ENCODE assay signal across 1 cellular context in genomic region chr1:6467744-6468688, GRCh38.
TF ChIP-seq lines count a peak whose summit lies in the region.

No MANE protein-coding gene starts in this region.

TF ChIP-seq in Ishikawa, 13 proteins besides CTCF, POLR2A, EP300 and RAD21:
- TF ChIP-seq FOXM1 (IDR thresholded peaks at IDR 0.05; ENCODE audit: borderline replicate concordance, low read depth) = no peak
- TF ChIP-seq TEAD4 (IDR thresholded peaks at IDR 0.05) = no peak
- TF ChIP-seq CEBPB (IDR thresholded peaks at IDR 0.05) = no peak
- no peak for TF ChIP-seq USF1 (IDR thresholded peaks at IDR 0.05)
- TF ChIP-seq REST (IDR thresholded peaks at IDR 0.05; ENCODE audit: low read depth) = no peak
- TF ChIP-seq YY1 (IDR thresholded peaks at IDR 0.05; ENCODE audit: low read depth) = 0 out of 2 replicates have a peak, but pooled peaks have one; percentile 20
- TF ChIP-seq EGR1 (IDR thresholded peaks at IDR 0.05) = no peak
- TF ChIP-seq ZBTB7A (IDR thresholded peaks at IDR 0.05; ENCODE audit: low read depth) = peak; percentile 73; the same call in 1 of the 2 replicates
- TF ChIP-seq TAF1 (IDR thresholded peaks at IDR 0.05; ENCODE audit: low read depth) = peak; percentile 17; the same call in 1 of the 2 replicates
- TF ChIP-seq MAX (IDR thresholded peaks at IDR 0.05) = no peak
- 0 out of 2 replicates have a peak, but pooled peaks have one; percentile 25 for TF ChIP-seq TCF12 (IDR thresholded peaks at IDR 0.05; ENCODE audit: low read depth)
- no peak for TF ChIP-seq CREB1 (IDR thresholded peaks at IDR 0.05; ENCODE audit: low read depth)
TF ChIP-seq in Ishikawa: peak in this region for 4.
